Comparison of ENCODE assay signal across 1 cellular context in genomic region chr20:22511943-22512910, GRCh38.
A peak's percentile ranks its signal among the peaks of the same experiment; 100 is the strongest.
TF ChIP-seq lines count a peak whose summit lies in the region.

No MANE protein-coding gene starts in this region.

TF ChIP-seq in HepG2, 621 proteins besides CTCF, POLR2A, EP300 and RAD21 (continued from another document and continues in another):
- TF ChIP-seq ZNF710 (CRISPR knock-in tag; IDR thresholded peaks at IDR 0.05; ENCODE audit: borderline replicate concordance) (peak; percentile 56; the same call in 1 of the 2 replicates), ZFP90 (CRISPR knock-in tag; IDR thresholded peaks at IDR 0.05; ENCODE audit: borderline replicate concordance) (peak; percentile 89; the same call in 1 of the 2 replicates), POLR2AphosphoS5 (IDR thresholded peaks at IDR 0.05; ENCODE audit: low read depth, low read length) (peak; percentile 96), ZNF296 (CRISPR knock-in tag; conservative IDR thresholded peaks at IDR 0.05) (no peak), ZXDC (CRISPR knock-in tag; IDR thresholded peaks at IDR 0.05) (no peak), DBP (CRISPR knock-in tag; IDR thresholded peaks at IDR 0.05; ENCODE audit: not compliant biosample characterization) (peak; percentile 45), NFYC (CRISPR knock-in tag; IDR thresholded peaks at IDR 0.05) (peak; percentile 78), ARID3A (IDR thresholded peaks at IDR 0.05; ENCODE audit: low read depth, low read length) (peak; percentile 65), ZNF441 (CRISPR knock-in tag; IDR thresholded peaks at IDR 0.05; ENCODE audit: borderline replicate concordance) (peak; percentile 85), RFXANK (CRISPR knock-in tag; IDR thresholded peaks at IDR 0.05) (no peak), HBP1 (CRISPR knock-in tag; IDR thresholded peaks at IDR 0.05; ENCODE audit: low read depth) (peak; percentile 82; the same call in 1 of the 2 replicates), HCFC1 (IDR thresholded peaks at IDR 0.05; ENCODE audit: low read depth, low read length) (no peak), MAFF (IDR thresholded peaks at IDR 0.05; ENCODE audit: low read depth, low read length) (peak; percentile 51; the same call in 1 of the 2 replicates), GPN1 (CRISPR knock-in tag; IDR thresholded peaks at IDR 0.05; ENCODE audit: borderline replicate concordance) (no peak), HOXA7 (CRISPR knock-in tag; IDR thresholded peaks at IDR 0.05) (no peak), ZNF142 (CRISPR knock-in tag; IDR thresholded peaks at IDR 0.05) (peak; percentile 90), ZNF224 (CRISPR knock-in tag; IDR thresholded peaks at IDR 0.05) (peak; percentile 82; the same call in 1 of the 2 replicates), ZSCAN9 (CRISPR knock-in tag; IDR thresholded peaks at IDR 0.05; ENCODE audit: borderline replicate concordance) (peak; percentile 94), ZSCAN22 (CRISPR knock-in tag; IDR thresholded peaks at IDR 0.05) (no peak), ZNF343 (CRISPR knock-in tag; IDR thresholded peaks at IDR 0.05) (peak; percentile 88; the same call in 1 of the 2 replicates), ZNF841 (CRISPR knock-in tag; IDR thresholded peaks at IDR 0.05; ENCODE audit: borderline replicate concordance) (0 out of 2 replicates have a peak, but pooled peaks have one; percentile 36), SRF (IDR thresholded peaks at IDR 0.05; ENCODE audit: low read depth, low read length) (0 out of 2 replicates have a peak, but pooled peaks have one; percentile 43), SNAI1 (CRISPR knock-in tag; IDR thresholded peaks at IDR 0.05; ENCODE audit: borderline replicate concordance) (peak; percentile 93; the same call in 1 of the 2 replicates), YY1 (IDR thresholded peaks at IDR 0.05; ENCODE audit: insufficient read depth, insufficient replicate concordance, low read depth, low read length) (peak; percentile 76), ZNF484 (CRISPR knock-in tag; IDR thresholded peaks at IDR 0.05; ENCODE audit: borderline replicate concordance, low read depth) (no peak), SIX4 (CRISPR knock-in tag; IDR thresholded peaks at IDR 0.05) (peak; percentile 82), MIER3 (CRISPR knock-in tag; IDR thresholded peaks at IDR 0.05; ENCODE audit: borderline replicate concordance) (peak; percentile 91; the same call in 1 of the 2 replicates), PRDM4 (CRISPR knock-in tag; IDR thresholded peaks at IDR 0.05; ENCODE audit: borderline replicate concordance) (no peak), RXRA (CRISPR knock-in tag; IDR thresholded peaks at IDR 0.05) (peak; percentile 94), MXD1 (CRISPR knock-in tag; IDR thresholded peaks at IDR 0.05) (no peak), ZNF629 (CRISPR knock-in tag; conservative IDR thresholded peaks at IDR 0.05) (peak; percentile 73), CREB1 (IDR thresholded peaks at IDR 0.05) (no peak), CREB1 (CRISPR knock-in tag; IDR thresholded peaks at IDR 0.05) (peak; percentile 83), ZNF556 (CRISPR knock-in tag; IDR thresholded peaks at IDR 0.05; ENCODE audit: borderline replicate concordance) (peak; percentile 93; the same call in 1 of the 2 replicates), U2AF2 (IDR thresholded peaks at IDR 0.05; ENCODE audit: low read depth, low read length) (no peak; the same call in 1 of the 2 replicates), ZNF577 (CRISPR knock-in tag; IDR thresholded peaks at IDR 0.05; ENCODE audit: borderline replicate concordance, low read depth) (no peak), HIVEP1 (CRISPR knock-in tag; IDR thresholded peaks at IDR 0.05) (peak; percentile 65; the same call in 1 of the 2 replicates), ZNF569 (CRISPR knock-in tag; IDR thresholded peaks at IDR 0.05; ENCODE audit: borderline replicate concordance) (no peak; the same call in 1 of the 2 replicates), CEBPG (CRISPR knock-in tag; IDR thresholded peaks at IDR 0.05) (peak; percentile 96), TGIF2 (CRISPR knock-in tag; IDR thresholded peaks at IDR 0.05) (peak; percentile 90), THAP11 (CRISPR knock-in tag; IDR thresholded peaks at IDR 0.05) (peak; percentile 70)
